In the genomic region with DNA sequence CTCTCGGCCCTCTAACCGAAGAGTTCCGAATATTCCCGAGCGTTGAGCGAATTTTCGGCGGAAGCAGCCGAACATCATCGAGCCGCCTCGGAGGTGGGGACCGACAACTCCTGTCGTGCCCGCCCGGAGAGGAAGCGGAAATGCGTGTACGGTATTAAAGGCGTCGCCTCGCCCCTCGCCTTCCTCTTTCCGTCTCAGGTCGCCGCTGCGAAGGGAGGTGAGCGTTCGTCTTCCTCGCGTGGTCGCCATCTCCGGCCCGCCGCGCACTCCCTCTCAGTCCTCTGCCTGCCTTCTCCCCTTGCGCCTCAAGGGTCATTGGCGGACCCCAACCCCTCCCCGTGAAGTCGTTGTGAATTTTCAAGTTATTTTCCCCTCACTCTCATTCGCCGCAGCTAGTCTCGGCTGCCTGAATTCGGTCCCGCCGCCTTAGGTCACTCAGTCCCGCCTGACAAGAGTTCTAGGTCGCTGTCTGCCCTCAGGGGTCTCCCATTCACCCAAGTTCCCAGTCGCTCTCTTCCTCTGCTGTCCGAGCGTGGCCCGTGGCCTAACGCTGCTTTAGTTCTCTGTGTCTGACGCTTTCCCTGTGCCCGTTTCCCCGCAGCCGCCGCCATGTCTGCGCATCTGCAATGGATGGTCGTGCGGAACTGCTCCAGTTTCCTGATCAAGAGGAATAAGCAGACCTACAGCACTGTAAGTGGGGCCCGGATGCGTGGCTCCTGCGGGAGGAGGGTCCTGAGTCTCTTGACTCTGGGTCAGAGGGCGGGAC, we compare ENCODE assay signal across 8 cellular contexts. TPM values are rescaled to one million over a fixed set of nuclear protein-coding genes. Genes with fewer than 3 reads are reported as not detected.
A peak's percentile ranks its signal among the peaks of the same experiment; 100 is the strongest.
DNase-seq lines count a peak whose midpoint lies in the region; FAIRE-seq and TF ChIP-seq lines count a peak whose summit lies in the region.

A gene (plus strand): TSS at position 184 of the 766 bp plus-strand sequence. CDS start 426 bp downstream, at position 610.

- dilution Hi-C loops in endothelial cell of umbilical vein (cut with MboI; ENCODE audit: extremely low pct_ligation_motif_present, low sequenced_read_pairs), result no loop called here

- H3K9ac ChIP-seq in OCI-LY1 (ENCODE audit: low read length) (peak within 1 kb of the TSS; percentile 96), endothelial cell of umbilical vein (replicated peaks; ENCODE audit: extremely low read depth, insufficient read depth, low read length) (peak within 1 kb of the TSS; percentile 81)

- peak; percentile 100 for TF ChIP-seq POLR2A in endothelial cell of umbilical vein (IDR thresholded peaks at IDR 0.05; ENCODE audit: low read depth, low read length)

- H3K4me2 ChIP-seq in OCI-LY1 (ENCODE audit: low read length), result peak within 1 kb of the TSS; percentile 93
- peak within 1 kb of the TSS; percentile 96 for H3K4me2 ChIP-seq in endothelial cell of umbilical vein (ENCODE audit: insufficient read depth, low read length)

- TF ChIP-seq CTCF in GM20000 (IDR thresholded peaks at IDR 0.05; ENCODE audit: extremely low read depth, missing control alignments), result no peak
- TF ChIP-seq CTCF in OCI-LY1 (IDR thresholded peaks at IDR 0.05; ENCODE audit: low read length), result no peak
- no peak for TF ChIP-seq CTCF in endothelial cell of umbilical vein (IDR thresholded peaks at IDR 0.05; ENCODE audit: extremely low read depth in 1 of 2, insufficient read depth in 1 of 2, low read depth in 1 of 2, low read length in 2 of 2)

- H3K36me3 ChIP-seq in OCI-LY1 (ENCODE audit: insufficient read depth, low read length), result peaks cover 51% of the 10 kb centered on the region
- peaks cover 14 to 30% of the 10 kb centered on the region in 2 experiments for H3K36me3 ChIP-seq in endothelial cell of umbilical vein (ENCODE audit: control insufficient read depth in 2 of 2, extremely low read depth in 1 of 2, insufficient read depth in 2 of 2, low read length in 2 of 2)

- BruUV-seq in endothelial cell of umbilical vein (replicated peaks; lab: Mats Ljungman, UMichigan), result TSS peak; percentile 71

- H3K27me3 ChIP-seq in OCI-LY1 (ENCODE audit: insufficient read depth, low read length), result no peaks in the 10 kb centered on the region
- H3K27me3 ChIP-seq in endothelial cell of umbilical vein (ENCODE audit: control insufficient read depth in 2 of 2, insufficient read depth in 2 of 2, low read length in 2 of 2), result no peaks in the 10 kb centered on the region

- H2AFZ ChIP-seq in OCI-LY1 (ENCODE audit: low read length) (no peak within 1 kb of the TSS), endothelial cell of umbilical vein (ENCODE audit: low read depth, low read length) (peak within 1 kb of the TSS; percentile 90)

- H3K4me1 ChIP-seq in OCI-LY1 (ENCODE audit: insufficient read depth, low read length, severe bottlenecking) (peaks cover 47% of the 10 kb centered on the region), endothelial cell of umbilical vein (ENCODE audit: control insufficient read depth, extremely low read depth, insufficient read depth, low read length) (peaks cover 31% of the 10 kb centered on the region)

- POLR2A ChIA-PET in endothelial cell of umbilical vein (lab: Charles Lee), result interaction anchor here (0.9 kb wide), 1 partner anchor 20 kb away, joined by 3 read pairs; no protein-coding TSS in a partner anchor

- peak; percentile 100 for FAIRE-seq in endothelial cell of umbilical vein (lab: Jason Lieb, UNC)

- CTCF ChIA-PET in endothelial cell of umbilical vein (lab: Charles Lee), result interaction anchor here (2.9 kb wide), 1 partner anchor 84 kb away, joined by 10 read pairs; no protein-coding TSS in a partner anchor

- no peaks in the 10 kb centered on the region for H3F3A ChIP-seq in OCI-LY1 (ENCODE audit: insufficient read depth, low read length)

- H3K79me2 ChIP-seq in OCI-LY1 (ENCODE audit: insufficient read depth, low read length), result no peaks in the 10 kb centered on the region
- peaks cover 41% of the 10 kb centered on the region for H3K79me2 ChIP-seq in endothelial cell of umbilical vein (ENCODE audit: control insufficient read depth, insufficient read depth, low read length)

- intact Hi-C loops in endothelial cell of umbilical vein (cut with micrococcal nuclease), result loop anchor here (1.0 to 10.0 kb wide), 7 partner anchors 22 to 241 kb away; a partner anchor contains a TSS

- H3K9me3 ChIP-seq in OCI-LY1 (ENCODE audit: low read length) (no peaks in the 10 kb centered on the region), endothelial cell of umbilical vein (replicated peaks; ENCODE audit: control insufficient read depth, insufficient read depth, low read length) (no peaks in the 10 kb centered on the region)

- peak within 1 kb of the TSS; percentile 94 for H3K4me3 ChIP-seq in OCI-LY1 (ENCODE audit: low read depth, low read length, poor library complexity, severe bottlenecking)
- peak within 1 kb of the TSS; percentile 33 to 69 (median 67) for H3K4me3 ChIP-seq in endothelial cell of umbilical vein (replicated peaks in 1 of 3; ENCODE audit: insufficient read depth in 1 of 3, low read depth in 1 of 3, low read length in 3 of 3)

- no peaks in the 10 kb centered on the region for H3K9me2 ChIP-seq in OCI-LY1 (ENCODE audit: low read depth, low read length)

- DNase-seq in COLO829 (ENCODE audit: low spot score) (peak; percentile 98), GM20000 (ENCODE audit: low spot score) (peak; percentile 96), HT1080 (ENCODE audit: low read depth) (peak; percentile 97), endothelial cell of umbilical vein (ENCODE audit: low read depth, low spot score) (peak; percentile 99), midbrain (lab: John Stamatoyannopoulos, UW) (peak; percentile 98)
- peak; percentile 98 for DNase-seq in activated CD8-positive, alpha-beta memory T cell treated with anti-CD3 and anti-CD28 coated beads, Interleukin-2, amount 50 U/mL, for 48 hours
- DNase-seq in stimulated activated CD8-positive, alpha-beta memory T cell treated with anti-CD3 and anti-CD28 coated beads, Interleukin-2, amount 100 ng/mL, for 48 hours (ENCODE audit: low read depth in 2 of 2), result peak; percentile 95 to 98

- H3K27ac ChIP-seq in OCI-LY1 (ENCODE audit: low read depth, low read length, poor library complexity, severe bottlenecking) (peak within 1 kb of the TSS; percentile 92), endothelial cell of umbilical vein (ENCODE audit: insufficient read depth, low read depth, low read length) (peak within 1 kb of the TSS; percentile 75)

- no peaks in the 10 kb centered on the region for H4K20me1 ChIP-seq in OCI-LY1 (ENCODE audit: insufficient read depth, low read length)
- peaks cover 4% of the 10 kb centered on the region for H4K20me1 ChIP-seq in endothelial cell of umbilical vein (replicated peaks; ENCODE audit: control insufficient read depth, extremely low read depth, insufficient read depth, low read length)

- H3K9me1 ChIP-seq in endothelial cell of umbilical vein (replicated peaks; ENCODE audit: control insufficient read depth, extremely low read depth, insufficient read depth, low read length), result no peaks in the 10 kb centered on the region

TF ChIP-seq in endothelial cell of umbilical vein, 7 proteins besides CTCF, POLR2A, EP300 and RAD21:
- TF ChIP-seq POLR2AphosphoS5 (IDR thresholded peaks at IDR 0.05; ENCODE audit: insufficient read depth, low read depth, low read length), result peak; percentile 100
- TF ChIP-seq JUN (IDR thresholded peaks at IDR 0.05; ENCODE audit: borderline replicate concordance, insufficient read depth, insufficient read length, low read depth), result no peak
- no peak for TF ChIP-seq FOS (IDR thresholded peaks at IDR 0.05; ENCODE audit: borderline replicate concordance, insufficient read depth, low read length)
- no peak for TF ChIP-seq GATA2 (IDR thresholded peaks at IDR 0.05; ENCODE audit: insufficient read depth, insufficient read length, low read depth, low read length)
- no peak for TF ChIP-seq EZH2 (IDR thresholded peaks at IDR 0.05; ENCODE audit: borderline replicate concordance, low read depth, low read length, severe bottlenecking)
- TF ChIP-seq MYC (IDR thresholded peaks at IDR 0.05; ENCODE audit: low read depth, low read length), result peak; percentile 66
- TF ChIP-seq, protein P1, sequence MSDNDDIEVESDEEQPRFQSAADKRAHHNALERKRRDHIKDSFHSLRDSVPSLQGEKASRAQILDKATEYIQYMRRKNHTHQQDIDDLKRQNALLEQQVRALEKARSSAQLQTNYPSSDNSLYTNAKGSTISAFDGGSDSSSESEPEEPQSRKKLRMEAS (IDR thresholded peaks at IDR 0.05; ENCODE audit: insufficient read depth, insufficient read length), result peak; percentile 56
TF ChIP-seq in endothelial cell of umbilical vein: peak in this region for 3.

RNA-seq across cellular contexts. Expression of the gene that starts here (rescaled TPM):
- 733 and 1,703 TPM in 2 replicates for total RNA-seq in HT1080 (2014; rRNA removed; shearing (Covaris generic))
- polyA plus RNA-seq in HT1080 (2015; cell fraction: cytosol; rRNA removed), result 1,672 and 3,217 TPM in 2 replicates
- polyA plus RNA-seq in HT1080 (2015; cell fraction: nucleus; rRNA removed), result 715 and 767 TPM in 2 replicates
- total RNA-seq in endothelial cell of umbilical vein, result 1,738 and 1,872 TPM in 2 replicates
- polyA plus RNA-seq in endothelial cell of umbilical vein, result 3,435 and 4,297 TPM in 2 replicates
- polyA plus RNA-seq in endothelial cell of umbilical vein (2011; cell fraction: cytosol; rRNA removed), result 1,210 and 1,373 TPM in 2 replicates
- polyA plus RNA-seq in endothelial cell of umbilical vein (2011; cell fraction: nucleus; rRNA removed), result 305 and 363 TPM in 2 replicates
- 1,144 and 2,986 TPM in 2 replicates for polyA plus RNA-seq in endothelial cell of umbilical vein (2012)
- polyA minus RNA-seq in endothelial cell of umbilical vein, result 326 and 442 TPM in 2 replicates
- polyA minus RNA-seq in endothelial cell of umbilical vein (2011; cell fraction: cytosol; rRNA and poly(A)+ RNA removed), result 1,684 TPM
- polyA minus RNA-seq in endothelial cell of umbilical vein (2011; cell fraction: nucleus; rRNA and poly(A)+ RNA removed), result 64.9 and 129 TPM in 2 replicates

Comparison
In these comparisons a context has a peak if more than half of its experiments do, and no peak if none do; other contexts are left out.
1. Peak in every context shown above with its lines: DNase-seq, H3K4me3 ChIP-seq and H3K27ac ChIP-seq.